ENCODE assay signal across 8 cellular contexts in the genomic region with DNA sequence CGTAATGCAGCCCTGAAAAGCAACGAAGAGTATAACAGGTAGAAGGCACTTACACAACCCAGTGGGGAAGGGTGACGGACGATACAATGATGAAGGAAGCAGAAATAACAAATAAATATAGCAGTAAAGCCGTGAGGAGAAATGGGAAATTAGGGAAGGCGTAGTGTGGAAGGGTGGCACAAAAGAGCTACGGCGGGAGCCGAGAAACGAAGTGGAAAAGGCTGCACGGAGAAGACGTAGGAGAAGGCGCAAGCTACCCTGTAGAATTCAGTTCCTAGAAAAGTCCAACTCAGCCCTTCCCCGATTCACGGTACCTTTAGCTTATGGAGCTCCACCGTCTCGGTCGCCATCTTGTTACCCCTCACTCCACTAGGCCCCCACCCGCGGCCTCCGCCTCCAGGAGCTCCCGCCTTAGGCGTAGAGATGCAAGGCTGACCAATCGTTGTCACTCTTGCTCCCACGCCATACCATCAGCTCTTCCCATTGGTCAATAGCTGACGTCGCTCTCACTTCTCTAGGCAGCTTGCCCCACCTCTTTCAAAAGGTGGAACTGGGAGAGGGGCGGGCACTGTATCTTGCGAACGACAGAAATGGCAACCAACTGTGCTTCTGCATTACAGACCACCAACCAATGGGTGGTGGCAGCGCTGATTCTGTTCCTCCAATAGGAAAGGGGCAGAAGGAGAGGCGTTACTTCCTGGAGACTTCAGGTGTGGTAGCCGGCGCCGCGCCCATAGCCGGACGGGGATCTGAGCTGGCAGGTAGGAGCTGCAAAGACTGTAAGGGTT. TPM values are rescaled to one million over a fixed set of nuclear protein-coding genes. Genes with fewer than 3 reads are reported as not detected.
DNase-seq lines count a peak whose midpoint lies in the region; ATAC-seq, FAIRE-seq and TF ChIP-seq lines count a peak whose summit lies in the region.

A gene with protein sequence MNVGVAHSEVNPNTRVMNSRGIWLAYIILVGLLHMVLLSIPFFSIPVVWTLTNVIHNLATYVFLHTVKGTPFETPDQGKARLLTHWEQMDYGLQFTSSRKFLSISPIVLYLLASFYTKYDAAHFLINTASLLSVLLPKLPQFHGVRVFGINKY (plus strand): TSS at position 690 of the 788 bp plus-strand sequence. CDS start 959 bp downstream, outside the sequence.
A gene with protein sequence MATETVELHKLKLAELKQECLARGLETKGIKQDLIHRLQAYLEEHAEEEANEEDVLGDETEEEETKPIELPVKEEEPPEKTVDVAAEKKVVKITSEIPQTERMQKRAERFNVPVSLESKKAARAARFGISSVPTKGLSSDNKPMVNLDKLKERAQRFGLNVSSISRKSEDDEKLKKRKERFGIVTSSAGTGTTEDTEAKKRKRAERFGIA (minus strand): TSS at position 373 of the 788 bp plus-strand sequence. CDS start 23 bp downstream, at position 350.

- peak within 1 kb of the TSS; percentile 93 for H3K9ac ChIP-seq in HepG2 (ENCODE audit: insufficient read depth, low read depth, low read length)

- no peaks in the 10 kb centered on the region for H3K27me3 ChIP-seq in CD4-positive, alpha-beta T cell (ENCODE audit: control insufficient read depth, insufficient read depth, low read length)
- H3K27me3 ChIP-seq in dorsolateral prefrontal cortex (no peaks in the 10 kb centered on the region), HepG2 (ENCODE audit: control insufficient read depth in 1 of 2, insufficient read depth in 2 of 2, low read length in 2 of 2) (no peaks in the 10 kb centered on the region; a peak in 1 of 5 replicates)

- WGBS in HepG2 (ENCODE audit: low lambda C conversion rate), result 1% methylated on average over 38 of the region's 38 CpGs

- H3K9me3 ChIP-seq in CD4-positive, alpha-beta T cell (ENCODE audit: control insufficient read depth, low read length), result no peaks in the 10 kb centered on the region
- H3K9me3 ChIP-seq in HepG2 (ENCODE audit: low read length), result no peaks in the 10 kb centered on the region

- peaks cover 28% of the 10 kb centered on the region for H3K4me1 Mint-ChIP-seq in CD4-positive, alpha-beta T cell (ENCODE audit: low read depth)

- H3K4me1 ChIP-seq in HepG2 (ENCODE audit: insufficient read depth, low read length), result peaks cover 56% of the 10 kb centered on the region

- H4K20me1 ChIP-seq in HepG2 (ENCODE audit: insufficient read depth, low read length), result peaks cover 6% of the 10 kb centered on the region; the same call in 1 of the 2 replicates

- peak; percentile 88 to 98 (median 91) for DNase-seq in CD4-positive, alpha-beta T cell
- DNase-seq in NCI-H82 (lab: John Stamatoyannopoulos, UW), result peak; percentile 100
- DNase-seq in activated CD4-positive, alpha-beta T cell treated with anti-CD3 and anti-CD28 coated beads, Interleukin-2, amount 50 U/mL, for 48 hours, result peak; percentile 92 to 96
- peak; percentile 92 to 100 (median 99) for DNase-seq in dorsolateral prefrontal cortex
- DNase-seq in HepG2 (ENCODE audit: low spot score), result peak; percentile 100
- peak; percentile 88 for DNase-seq in stimulated activated CD4-positive, alpha-beta T cell treated with anti-CD3 and anti-CD28 coated beads, Interleukin-4, amount 100 ng/mL, for 1 hour

- no peak for TF ChIP-seq CTCF in CD4-positive, alpha-beta T cell (IDR thresholded peaks at IDR 0.05)
- TF ChIP-seq CTCF in dorsolateral prefrontal cortex (IDR thresholded peaks at IDR 0.05 in 54 of 56, conservative IDR thresholded peaks at IDR 0.05 in 2 of 56; ENCODE audit: low read depth in 1 of 56, partially characterized antibody in 56 of 56), result peak in 17 of 56 donors; percentile 4 to 37 (median 15)
- no peak for TF ChIP-seq CTCF in HepG2 (CRISPR knock-in tag; IDR thresholded peaks at IDR 0.05)

- peak; percentile 70 to 88 for TF ChIP-seq POLR2A in HepG2 (IDR thresholded peaks at IDR 0.05; ENCODE audit: insufficient read depth in 1 of 2, low read depth in 2 of 2, low read length in 2 of 2)

- H3K4me3 Mint-ChIP-seq in CD4-positive, alpha-beta T cell, result no peak within 1 kb of the TSS

- FAIRE-seq in HepG2 (lab: Jason Lieb, UNC), result peak; percentile 99

- peaks cover 11 to 35% of the 10 kb centered on the region in 2 experiments for H3K36me3 ChIP-seq in HepG2 (replicated peaks in 1 of 2; ENCODE audit: control insufficient read depth in 1 of 2, insufficient read depth in 2 of 2, low read length in 2 of 2)

- H3K27me3 Mint-ChIP-seq in CD4-positive, alpha-beta T cell, result no peaks in the 10 kb centered on the region

- BruUV-seq in HepG2 (replicated peaks; lab: Mats Ljungman, UMichigan), result no TSS peak

- peak within 1 kb of the TSS; percentile 71 for H3K27ac ChIP-seq in CD4-positive, alpha-beta T cell (ENCODE audit: low read depth, low read length)
- H3K27ac ChIP-seq in dorsolateral prefrontal cortex, result peak within 1 kb of the TSS in 58 of 59 donors; percentile 56 to 94 (median 87)
- H3K27ac ChIP-seq in HepG2 (ENCODE audit: extremely low read length, insufficient read depth, low read length), result peak within 1 kb of the TSS; percentile 79

- intact Hi-C loops in CD4-positive, alpha-beta T cell (cut with DNase I, micrococcal nuclease), result loop anchor here (1.0 to 10.0 kb wide), 9 partner anchors 11 to 817 kb away; a partner anchor contains a TSS
- intact Hi-C loops in dorsolateral prefrontal cortex (cut with DNase I) (loop anchor here (1.0 to 5.0 kb wide), 3 partner anchors 11 to 80 kb away; a partner anchor contains a TSS), HepG2 (cut with micrococcal nuclease; ENCODE audit: unreplicated experiment) (loop anchor here (1.0 kb wide), 1 partner anchor 110 kb away; a partner anchor contains a TSS)

- POLR2A ChIA-PET in CD4-positive, alpha-beta T cell (lab: Charles Lee), result interaction anchor here (0.8 to 7.6 kb wide), 32 partner anchors 9 to 1537 kb away, joined by 3 to 251 read pairs (median 5); a partner anchor contains a TSS
- POLR2A ChIA-PET in HepG2 (lab: Yijun Ruan, JAX), result interaction anchor here (0.6 to 6.2 kb wide), 27 partner anchors 9 to 1538 kb away, joined by 3 to 206 read pairs (median 6); a partner anchor contains a TSS

- H3K27ac Mint-ChIP-seq in CD4-positive, alpha-beta T cell, result no peak within 1 kb of the TSS

- in situ Hi-C loops in HepG2 (cut with HindIII; ENCODE audit: extremely low pct_ligation_motif_present, low pct_unique_long_range_greater_than_20kb), result no loop called here

- peak within 1 kb of the TSS; percentile 87 for H3K4me2 ChIP-seq in HepG2 (ENCODE audit: low read depth, low read length)

- H3K36me3 Mint-ChIP-seq in CD4-positive, alpha-beta T cell (ENCODE audit: low read depth), result peaks cover 46% of the 10 kb centered on the region

- TF ChIP-seq RAD21 in HepG2 (CRISPR knock-in tag; IDR thresholded peaks at IDR 0.05), result no peak

- TF ChIP-seq EP300 in HepG2 (IDR thresholded peaks at IDR 0.05; ENCODE audit: low read depth in 2 of 2, low read length in 2 of 2) (0 out of 4 replicates have a peak, but pooled peaks of 1 of the 2 experiments have one; percentile 6), HepG2 (CRISPR knock-in tag; IDR thresholded peaks at IDR 0.05; ENCODE audit: borderline replicate concordance) (no peak)

- H3K9me3 Mint-ChIP-seq in CD4-positive, alpha-beta T cell, result no peaks in the 10 kb centered on the region

- peaks cover 64% of the 10 kb centered on the region for H3K79me2 ChIP-seq in HepG2 (ENCODE audit: insufficient read depth, low read length)

- peak within 1 kb of the TSS; percentile 75 for H2AFZ ChIP-seq in HepG2 (ENCODE audit: low read length)

- CTCF ChIA-PET in CD4-positive, alpha-beta T cell (lab: Charles Lee), result interaction anchor here (0.6 to 2.3 kb wide), 11 partner anchors 8 to 440 kb away, joined by 3 to 22 read pairs (median 5); a partner anchor contains a TSS
- CTCF ChIA-PET in HepG2 (lab: Yijun Ruan, JAX; ENCODE audit: low intra/inter-chr PET ratio, low total read pairs), result interaction anchor here (1.3 kb wide), 1 partner anchor 79 kb away, joined by 3 read pairs; no protein-coding TSS in a partner anchor

- H3K4me3 ChIP-seq in dorsolateral prefrontal cortex (peak within 1 kb of the TSS; percentile 56 to 100 (median 93)), HepG2 (replicated peaks in 1 of 3; ENCODE audit: insufficient read depth in 1 of 3, low read depth in 2 of 3, low read length in 3 of 3) (peak within 1 kb of the TSS; percentile 81 to 93 (median 82))

- peak; percentile 92 for ATAC-seq in CD4-positive, alpha-beta T cell (ENCODE audit: poor library complexity)
- peak; percentile 97 for ATAC-seq in GM19452 (IDR thresholded peaks at IDR 0.05; ENCODE audit: unreplicated experiment)
- peak; percentile 90 for ATAC-seq in HG03575 (IDR thresholded peaks at IDR 0.05; ENCODE audit: extremely low read depth, insufficient number of reproducible peaks, low FRiP score, unreplicated experiment)
- peak; percentile 97 for ATAC-seq in HepG2

RNA-seq across cellular contexts. Expression of the first gene that starts in this region (rescaled TPM):
- 10 to 100 TPM; 13.0 to 14.9 TPM for total RNA-seq in CD4-positive, alpha-beta T cell
- total RNA-seq in dorsolateral prefrontal cortex, result 10 to 100 TPM in 89 of 120 experiments, 1 to 10 TPM in 31; 5.9 to 21.8 (median 11.6) TPM
- 14.8 and 28.6 TPM in 2 replicates for total RNA-seq in HepG2 (2016; rRNA removed; fragmentation: Illumina TruSeq; extraction: Trizol)
- total RNA-seq in HepG2 (2016; cell fraction: cytosol; rRNA removed; fragmentation: Illumina TruSeq; extraction: Trizol; ENCODE audit: low read depth), result 8.9 and 10.8 TPM in 2 replicates
- 18.4 and 26.4 TPM in 2 replicates for total RNA-seq in HepG2 (2016; cell fraction: insoluble cytoplasmic fraction; rRNA removed; fragmentation: Illumina TruSeq; extraction: Trizol)
- total RNA-seq in HepG2 (2016; cell fraction: membrane; rRNA removed; fragmentation: Illumina TruSeq; extraction: Trizol), result 8.8 and 10.8 TPM in 2 replicates
- total RNA-seq in HepG2 (2016; cell fraction: nucleus; rRNA removed; fragmentation: Illumina TruSeq; extraction: Trizol), result 20.1 and 21.6 TPM in 2 replicates
- polyA plus RNA-seq in HepG2 (2011; rRNA removed), result 24.0 and 30.2 TPM in 2 replicates
- 17.7 and 25.9 TPM in 2 replicates for polyA plus RNA-seq in HepG2 (2011; cell fraction: cytosol; rRNA removed)
- 10.1 and 18.4 TPM in 2 replicates for polyA plus RNA-seq in HepG2 (2011; cell fraction: nucleus; rRNA removed)
- polyA plus RNA-seq in HepG2 (2012), result 20.8 and 36.4 TPM in 2 replicates
- 11.3 and 13.0 TPM in 2 replicates for polyA plus RNA-seq in HepG2 (2016; cell fraction: cytosol; fragmentation: Illumina TruSeq; extraction: Trizol; ENCODE audit: low read depth)
- 15.1 and 16.1 TPM in 2 replicates for polyA plus RNA-seq in HepG2 (2016; cell fraction: insoluble cytoplasmic fraction; fragmentation: Illumina TruSeq; extraction: Trizol; ENCODE audit: low read depth)
- 8.1 and 11.2 TPM in 2 replicates for polyA plus RNA-seq in HepG2 (2016; cell fraction: membrane; fragmentation: Illumina TruSeq; extraction: Trizol; ENCODE audit: low read depth)
- polyA plus RNA-seq in HepG2 (2016; cell fraction: nucleus; fragmentation: Illumina TruSeq; extraction: Trizol; ENCODE audit: insufficient read depth, low read depth), result 36.9 and 39.7 TPM in 2 replicates
- 41.3 and 201 TPM in 2 replicates for polyA minus RNA-seq in HepG2 (2011; rRNA and poly(A)+ RNA removed; ENCODE audit: low replicate concordance)
- polyA minus RNA-seq in HepG2 (2011; cell fraction: cytosol; rRNA and poly(A)+ RNA removed), result 12.1 and 14.1 TPM in 2 replicates
- polyA minus RNA-seq in HepG2 (2011; cell fraction: nucleus; rRNA and poly(A)+ RNA removed), result 16.2 and 21.8 TPM in 2 replicates

RNA-seq across cellular contexts. Expression of the second gene that starts in this region (rescaled TPM):
- total RNA-seq in CD4-positive, alpha-beta T cell, result 10 to 100 TPM; 38.2 to 38.6 TPM
- total RNA-seq in dorsolateral prefrontal cortex (10 to 100 TPM; 26.4 to 54.1 (median 39.1) TPM), HepG2 (2016; rRNA removed; fragmentation: Illumina TruSeq; extraction: Trizol) (95.4 and 137 TPM in 2 replicates)
- 32.7 and 36.6 TPM in 2 replicates for total RNA-seq in HepG2 (2016; cell fraction: cytosol; rRNA removed; fragmentation: Illumina TruSeq; extraction: Trizol; ENCODE audit: low read depth)
- 95.5 and 155 TPM in 2 replicates for total RNA-seq in HepG2 (2016; cell fraction: insoluble cytoplasmic fraction; rRNA removed; fragmentation: Illumina TruSeq; extraction: Trizol)
- total RNA-seq in HepG2 (2016; cell fraction: membrane; rRNA removed; fragmentation: Illumina TruSeq; extraction: Trizol), result 32.4 and 39.7 TPM in 2 replicates
- 47.9 and 53.6 TPM in 2 replicates for total RNA-seq in HepG2 (2016; cell fraction: nucleus; rRNA removed; fragmentation: Illumina TruSeq; extraction: Trizol)
- polyA plus RNA-seq in HepG2 (2011; rRNA removed), result 46.4 and 59.0 TPM in 2 replicates
- polyA plus RNA-seq in HepG2 (2011; cell fraction: cytosol; rRNA removed), result 23.9 and 33.5 TPM in 2 replicates
- polyA plus RNA-seq in HepG2 (2011; cell fraction: nucleus; rRNA removed), result 15.1 and 17.8 TPM in 2 replicates
- polyA plus RNA-seq in HepG2 (2012), result 47.5 and 49.6 TPM in 2 replicates
- polyA plus RNA-seq in HepG2 (2016; cell fraction: cytosol; fragmentation: Illumina TruSeq; extraction: Trizol; ENCODE audit: low read depth), result 24.1 and 25.0 TPM in 2 replicates
- 123 and 138 TPM in 2 replicates for polyA plus RNA-seq in HepG2 (2016; cell fraction: insoluble cytoplasmic fraction; fragmentation: Illumina TruSeq; extraction: Trizol; ENCODE audit: low read depth)
- polyA plus RNA-seq in HepG2 (2016; cell fraction: membrane; fragmentation: Illumina TruSeq; extraction: Trizol; ENCODE audit: low read depth), result 25.2 and 25.7 TPM in 2 replicates
- polyA plus RNA-seq in HepG2 (2016; cell fraction: nucleus; fragmentation: Illumina TruSeq; extraction: Trizol; ENCODE audit: insufficient read depth, low read depth), result 58.8 and 61.1 TPM in 2 replicates
- polyA minus RNA-seq in HepG2 (2011; rRNA and poly(A)+ RNA removed; ENCODE audit: low replicate concordance), result 41.0 and 49.7 TPM in 2 replicates
- 8.4 and 13.8 TPM in 2 replicates for polyA minus RNA-seq in HepG2 (2011; cell fraction: cytosol; rRNA and poly(A)+ RNA removed)
- 45.7 and 51.5 TPM in 2 replicates for polyA minus RNA-seq in HepG2 (2011; cell fraction: nucleus; rRNA and poly(A)+ RNA removed)

Comparison
In these comparisons a context has a peak if more than half of its experiments do, and no peak if none do; other contexts are left out.
1. Peak in every context shown above with its lines: DNase-seq, ATAC-seq, H3K4me3 ChIP-seq and H3K27ac ChIP-seq.